28 cellular contexts compared by ENCODE assay signal in the genomic region with DNA sequence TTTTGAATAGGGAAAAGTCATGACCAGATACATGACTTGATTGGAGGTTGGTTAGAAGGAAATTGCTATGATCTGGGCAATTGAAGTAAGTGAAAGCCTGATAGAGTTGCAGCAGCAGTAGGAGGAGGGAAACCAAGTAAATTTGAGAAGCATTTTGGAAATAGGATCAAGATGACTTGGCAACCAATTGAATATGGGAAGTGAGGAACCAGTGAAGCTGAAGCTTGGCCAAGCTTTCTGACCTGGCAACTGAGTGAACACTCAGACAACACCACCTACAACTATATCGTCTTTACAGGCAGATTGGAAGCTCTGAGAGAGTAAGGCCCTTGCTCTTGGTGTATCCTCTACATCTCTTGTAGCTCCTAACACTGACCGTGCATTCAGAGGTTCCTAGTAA.
"Had no signal": no experiment of that assay in that cellular context is flagged by ENCODE, and none has a peak within 500 bp of the region (broad histone marks: within the 10 kb centered on the region; RNA-seq: fewer than 3 reads in every experiment).

No MANE protein-coding gene starts in this region.

- H3K4me3 Mint-ChIP-seq: activated CD4-positive, alpha-beta T cell treated with anti-CD3 and anti-CD28 coated beads, Interleukin-2, amount 10 ng/mL, durations not matched to agents 24 days and 14 days; activated CD8-positive, alpha-beta T cell treated with anti-CD3 and anti-CD28 coated beads, Interleukin-2, amount 10 ng/mL, durations not matched to agents 7 days and 5 days; activated naive CD4-positive, alpha-beta T cell treated with anti-CD3 and anti-CD28 coated beads for 36 hours; activated T-cell treated with anti-CD3 and anti-CD28 coated beads, Interleukin-2, amount 50 U/mL, for 24 hours had no signal

- H3K36me3 ChIP-seq: adrenal gland, breast epithelium had no signal

- H3K4me1 ChIP-seq: adrenal gland, body of pancreas, breast epithelium had no signal

- ATAC-seq: activated CD8-positive, alpha-beta T cell treated with anti-CD3 and anti-CD28 coated beads, Interleukin-2, amount 10 ng/mL, durations not matched to agents 7 days and 5 days; activated naive CD4-positive, alpha-beta T cell treated with anti-CD3 and anti-CD28 coated beads, Interleukin-2, amount 50 U/mL, for 72 hours; body of pancreas; K562 had no signal

- H3K27me3 ChIP-seq: adrenal gland, body of pancreas, breast epithelium had no signal

- H3K9me3 ChIP-seq: adrenal gland, body of pancreas, breast epithelium had no signal

- DNase-seq: activated CD4-positive, alpha-beta T cell treated with anti-CD3 and anti-CD28 coated beads, Interleukin-2, amount 10 ng/mL, durations not matched to agents 24 days and 14 days; activated CD4-positive, alpha-beta T cell treated with anti-CD3 and anti-CD28 coated beads, Interleukin-2, amount 50 U/mL, for 4 hours; activated CD8-positive, alpha-beta T cell treated with anti-CD3 and anti-CD28 coated beads, Interleukin-2, amount 10 ng/mL, durations not matched to agents 7 days and 5 days; activated gamma-delta T cell treated with Interleukin-2 at 50 U/mL for 16 hours; activated naive CD4-positive, alpha-beta T cell treated with anti-CD3 and anti-CD28 coated beads for 36 hours; activated T-cell treated with anti-CD3 and anti-CD28 coated beads, Interleukin-2, amount 50 U/mL, for 24 hours; adrenal gland; body of pancreas; MM.1S; NCI-H1048; NCI-H1105 treated with DMSO at 0.1 percent for 48 hours; NCI-H1436 treated with DMSO at 0.1 percent for 48 hours; NCI-H1694 treated with DMSO at 0.1 percent for 48 hours; NCI-H2029; NCI-H2171; NCI-H510A; NCI-H526; NCI-H748 treated with DMSO at 0.1 percent for 48 hours; NK-92 treated with Interleukin-12 subunit alpha and Interleukin-12 subunit beta, amount 100 ng/mL, for 24 hours; OCI-M1; Right ventricle myocardium superior; SW 1271; T-helper 1 cell; T-helper 2 cell; T1000 had no signal

- H3K27ac Mint-ChIP-seq: activated CD4-positive, alpha-beta T cell treated with anti-CD3 and anti-CD28 coated beads, Interleukin-2, amount 10 ng/mL, durations not matched to agents 24 days and 14 days; activated CD8-positive, alpha-beta T cell treated with anti-CD3 and anti-CD28 coated beads, Interleukin-2, amount 10 ng/mL, durations not matched to agents 7 days and 5 days; activated naive CD4-positive, alpha-beta T cell treated with anti-CD3 and anti-CD28 coated beads for 36 hours; activated naive CD4-positive, alpha-beta T cell treated with anti-CD3 and anti-CD28 coated beads, Interleukin-2, amount 50 U/mL, for 72 hours; activated T-cell treated with anti-CD3 and anti-CD28 coated beads, Interleukin-2, amount 50 U/mL, for 24 hours had no signal

- H3K9me3 Mint-ChIP-seq: activated CD4-positive, alpha-beta T cell treated with anti-CD3 and anti-CD28 coated beads, Interleukin-2, amount 10 ng/mL, durations not matched to agents 24 days and 14 days; activated naive CD4-positive, alpha-beta T cell treated with anti-CD3 and anti-CD28 coated beads for 36 hours; activated naive CD4-positive, alpha-beta T cell treated with anti-CD3 and anti-CD28 coated beads, Interleukin-2, amount 50 U/mL, for 72 hours; activated T-cell treated with anti-CD3 and anti-CD28 coated beads, Interleukin-2, amount 50 U/mL, for 24 hours had no signal

- H3K36me3 Mint-ChIP-seq: activated naive CD4-positive, alpha-beta T cell treated with anti-CD3 and anti-CD28 coated beads, Interleukin-2, amount 50 U/mL, for 72 hours had no signal

- H3K4me3 ChIP-seq: adrenal gland, body of pancreas, breast epithelium, K562 had no signal

- H3K27me3 Mint-ChIP-seq: activated T-cell treated with anti-CD3 and anti-CD28 coated beads, Interleukin-2, amount 50 U/mL, for 24 hours had no signal

- H3K27ac ChIP-seq: adrenal gland, body of pancreas, breast epithelium had no signal
